ENCODE assay signal across 1 cellular context in genomic region chr5:150763023-150763793, GRCh38.
TF ChIP-seq lines count a peak whose summit lies in the region.

No MANE protein-coding gene starts in this region.

TF ChIP-seq in SK-N-SH treated with all-trans-retinoic acid at 6 μM for 48 hours, 23 proteins besides CTCF, POLR2A, EP300 and RAD21 (continued from another document):
- TF ChIP-seq, protein P1, sequence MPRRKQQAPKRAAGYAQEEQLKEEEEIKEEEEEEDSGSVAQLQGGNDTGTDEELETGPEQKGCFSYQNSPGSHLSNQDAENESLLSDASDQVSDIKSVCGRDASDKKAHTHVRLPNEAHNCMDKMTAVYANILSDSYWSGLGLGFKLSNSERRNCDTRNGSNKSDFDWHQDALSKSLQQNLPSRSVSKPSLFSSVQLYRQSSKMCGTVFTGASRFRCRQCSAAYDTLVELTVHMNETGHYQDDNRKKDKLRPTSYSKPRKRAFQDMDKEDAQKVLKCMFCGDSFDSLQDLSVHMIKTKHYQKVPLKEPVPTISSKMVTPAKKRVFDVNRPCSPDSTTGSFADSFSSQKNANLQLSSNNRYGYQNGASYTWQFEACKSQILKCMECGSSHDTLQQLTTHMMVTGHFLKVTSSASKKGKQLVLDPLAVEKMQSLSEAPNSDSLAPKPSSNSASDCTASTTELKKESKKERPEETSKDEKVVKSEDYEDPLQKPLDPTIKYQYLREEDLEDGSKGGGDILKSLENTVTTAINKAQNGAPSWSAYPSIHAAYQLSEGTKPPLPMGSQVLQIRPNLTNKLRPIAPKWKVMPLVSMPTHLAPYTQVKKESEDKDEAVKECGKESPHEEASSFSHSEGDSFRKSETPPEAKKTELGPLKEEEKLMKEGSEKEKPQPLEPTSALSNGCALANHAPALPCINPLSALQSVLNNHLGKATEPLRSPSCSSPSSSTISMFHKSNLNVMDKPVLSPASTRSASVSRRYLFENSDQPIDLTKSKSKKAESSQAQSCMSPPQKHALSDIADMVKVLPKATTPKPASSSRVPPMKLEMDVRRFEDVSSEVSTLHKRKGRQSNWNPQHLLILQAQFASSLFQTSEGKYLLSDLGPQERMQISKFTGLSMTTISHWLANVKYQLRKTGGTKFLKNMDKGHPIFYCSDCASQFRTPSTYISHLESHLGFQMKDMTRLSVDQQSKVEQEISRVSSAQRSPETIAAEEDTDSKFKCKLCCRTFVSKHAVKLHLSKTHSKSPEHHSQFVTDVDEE (CRISPR knock-in tag; IDR thresholded peaks at IDR 0.05): no peak
- TF ChIP-seq ZNF70 (CRISPR knock-in tag; IDR thresholded peaks at IDR 0.05) (no peak), OSR1 (CRISPR knock-in tag; IDR thresholded peaks at IDR 0.05) (no peak), ZNF565 (CRISPR knock-in tag; conservative IDR thresholded peaks at IDR 0.05; ENCODE audit: low read depth) (no peak)
TF ChIP-seq in SK-N-SH treated with all-trans-retinoic acid at 6 μM for 48 hours: peak in this region for 0.
